Comparison of ENCODE assay signal across 22 cellular contexts in genomic region chr10:62121197-62121550, GRCh38.
A peak's percentile ranks its signal among the peaks of the same experiment; 100 is the strongest.
DNase-seq lines count a peak whose midpoint lies in the region; ATAC-seq lines count a peak whose summit lies in the region.
"Had no signal": no experiment of that assay in that cellular context is flagged by ENCODE, and none has a peak within 500 bp of the region (broad histone marks: within the 10 kb centered on the region; RNA-seq: fewer than 3 reads in every experiment).

No MANE protein-coding gene starts in this region.

- peaks cover 17% of the 10 kb centered on the region for H3K4me1 Mint-ChIP-seq in activated CD4-positive, alpha-beta T cell treated with anti-CD3 and anti-CD28 coated beads, Interleukin-2, amount 10 ng/mL, durations not matched to agents 7 days and 5 days
- H3K4me1 Mint-ChIP-seq in activated T-helper 2 cell treated with anti-CD3 and anti-CD28 coated beads, Interferon-gamma antibody, Interleukin-2, Interleukin-4, amounts not matched to agents 10 μg/mL and 5 μg/mL and 100 μg/mL, durations not matched to agents 14 hours and 24 hours and 36 hours (ENCODE audit: low read depth) = peaks cover 27% of the 10 kb centered on the region
- H3K4me1 Mint-ChIP-seq: natural killer cell had no signal

- ATAC-seq in GM19452 (IDR thresholded peaks at IDR 0.05; ENCODE audit: unreplicated experiment) = no peak
- no peak for ATAC-seq in HG02623 (IDR thresholded peaks at IDR 0.05; ENCODE audit: unreplicated experiment)
- ATAC-seq: left ventricle myocardium superior, pancreas, sciatic nerve had no signal

- H3K27me3 Mint-ChIP-seq in activated CD4-positive, alpha-beta T cell treated with anti-CD3 and anti-CD28 coated beads, Interleukin-2, amount 10 ng/mL, durations not matched to agents 7 days and 5 days = no peaks in the 10 kb centered on the region
- H3K27me3 Mint-ChIP-seq in activated T-helper 2 cell treated with anti-CD3 and anti-CD28 coated beads, Interferon-gamma antibody, Interleukin-2, Interleukin-4, amounts not matched to agents 10 μg/mL and 5 μg/mL and 100 μg/mL, durations not matched to agents 14 hours and 24 hours and 36 hours (ENCODE audit: low read depth) = no peaks in the 10 kb centered on the region
- H3K27me3 Mint-ChIP-seq: activated B cell treated with CpG ODN at 0.5 μM for 24 hours had no signal

- intact Hi-C loops in activated T-helper 2 cell treated with anti-CD3 and anti-CD28 coated beads, Interferon-gamma antibody, Interleukin-2, Interleukin-4, amounts not matched to agents 10 μg/mL and 5 μg/mL and 100 μg/mL, durations not matched to agents 14 hours and 24 hours and 36 hours (cut with micrococcal nuclease) = loop anchor here (1.0 to 5.0 kb wide), 6 partner anchors 8 to 122 kb away; no protein-coding TSS in a partner anchor

- peaks cover 50% of the 10 kb centered on the region for H3K9me3 Mint-ChIP-seq in activated CD4-positive, alpha-beta T cell treated with anti-CD3 and anti-CD28 coated beads, Interleukin-2, amount 10 ng/mL, durations not matched to agents 7 days and 5 days
- peaks cover 51% of the 10 kb centered on the region for H3K9me3 Mint-ChIP-seq in activated T-helper 2 cell treated with anti-CD3 and anti-CD28 coated beads, Interferon-gamma antibody, Interleukin-2, Interleukin-4, amounts not matched to agents 10 μg/mL and 5 μg/mL and 100 μg/mL, durations not matched to agents 14 hours and 24 hours and 36 hours

- CTCF ChIA-PET in activated CD4-positive, alpha-beta T cell treated with anti-CD3 and anti-CD28 coated beads, Interleukin-2, amount 10 ng/mL, durations not matched to agents 7 days and 5 days (lab: Charles Lee) = interaction anchor here (1.1 kb wide), 1 partner anchor 24 kb away, joined by 3 read pairs; no protein-coding TSS in a partner anchor

- peaks cover 44% of the 10 kb centered on the region for H3K36me3 Mint-ChIP-seq in activated CD4-positive, alpha-beta T cell treated with anti-CD3 and anti-CD28 coated beads, Interleukin-2, amount 10 ng/mL, durations not matched to agents 7 days and 5 days (ENCODE audit: low read depth)
- H3K36me3 Mint-ChIP-seq in activated T-helper 2 cell treated with anti-CD3 and anti-CD28 coated beads, Interferon-gamma antibody, Interleukin-2, Interleukin-4, amounts not matched to agents 10 μg/mL and 5 μg/mL and 100 μg/mL, durations not matched to agents 14 hours and 24 hours and 36 hours (ENCODE audit: low read depth) = peaks cover 44% of the 10 kb centered on the region

- peak overlapping the region; percentile 76 for H3K27ac Mint-ChIP-seq in activated CD4-positive, alpha-beta T cell treated with anti-CD3 and anti-CD28 coated beads, Interleukin-2, amount 10 ng/mL, durations not matched to agents 7 days and 5 days
- H3K27ac Mint-ChIP-seq in activated T-helper 2 cell treated with anti-CD3 and anti-CD28 coated beads, Interferon-gamma antibody, Interleukin-2, Interleukin-4, amounts not matched to agents 10 μg/mL and 5 μg/mL and 100 μg/mL, durations not matched to agents 14 hours and 24 hours and 36 hours = peak overlapping the region; percentile 66
- H3K27ac Mint-ChIP-seq: activated B cell treated with CpG ODN at 0.5 μM for 24 hours, natural killer cell had no signal

- POLR2A ChIA-PET in activated CD4-positive, alpha-beta T cell treated with anti-CD3 and anti-CD28 coated beads, Interleukin-2, amount 10 ng/mL, durations not matched to agents 7 days and 5 days (lab: Charles Lee) = no interaction called here

- no peak overlapping the region for H3K4me3 Mint-ChIP-seq in activated CD4-positive, alpha-beta T cell treated with anti-CD3 and anti-CD28 coated beads, Interleukin-2, amount 10 ng/mL, durations not matched to agents 7 days and 5 days
- H3K4me3 Mint-ChIP-seq in activated T-helper 2 cell treated with anti-CD3 and anti-CD28 coated beads, Interferon-gamma antibody, Interleukin-2, Interleukin-4, amounts not matched to agents 10 μg/mL and 5 μg/mL and 100 μg/mL, durations not matched to agents 14 hours and 24 hours and 36 hours (ENCODE audit: low read depth) = no peak overlapping the region
- H3K4me3 Mint-ChIP-seq: activated B cell treated with CpG ODN at 0.5 μM for 24 hours, natural killer cell had no signal

- DNase-seq in activated CD4-positive, alpha-beta T cell treated with anti-CD3 and anti-CD28 coated beads, Interleukin-2, amount 10 ng/mL, durations not matched to agents 7 days and 5 days = no peak
- DNase-seq in activated CD4-positive, alpha-beta T cell treated with anti-CD3 and anti-CD28 coated beads, Interleukin-2, amount 50 U/mL, for 48 hours = no peak
- DNase-seq in HT1080 (ENCODE audit: low read depth) (peak; percentile 57), pulmonary artery endothelial cell (ENCODE audit: low read depth, low spot score) (peak; percentile 33), NCI-H2171 (lab: John Stamatoyannopoulos, UW) (no peak)
- DNase-seq in activated T-helper 2 cell treated with anti-CD3 and anti-CD28 coated beads, Interferon-gamma antibody, Interleukin-2, Interleukin-4, amounts not matched to agents 10 μg/mL and 5 μg/mL and 100 μg/mL, durations not matched to agents 14 hours and 24 hours and 36 hours (ENCODE audit: low spot score) = no peak
- DNase-seq: activated B cell treated with CpG ODN at 0.5 μM for 24 hours; activated naive CD4-positive, alpha-beta T cell treated with anti-CD3 and anti-CD28 coated beads, Interleukin-2, amount 50 U/mL, for 16 hours; effector CD4-positive, alpha-beta T cell; hippocampal formation; KBM-7; left ventricle myocardium superior; midbrain; MV-4-11; natural killer cell; NCI-H2171 treated with DMSO at 0.1 percent for 48 hours; NCI-H526; pancreas; T1000 had no signal

Comparison
In these comparisons a context has a peak if more than half of its experiments do, and no peak if none do; other contexts are left out.
1. DNase-seq: peak in HT1080 (single experiment) and pulmonary artery endothelial cell (single experiment); none in activated CD4-positive, alpha-beta T cell treated with anti-CD3 and anti-CD28 coated beads, Interleukin-2, amount 10 ng/mL, durations not matched to agents 7 days and 5 days (single experiment), activated CD4-positive, alpha-beta T cell treated with anti-CD3 and anti-CD28 coated beads, Interleukin-2, amount 50 U/mL, for 48 hours (0 of 2), activated T-helper 2 cell treated with anti-CD3 and anti-CD28 coated beads, Interferon-gamma antibody, Interleukin-2, Interleukin-4, amounts not matched to agents 10 μg/mL and 5 μg/mL and 100 μg/mL, durations not matched to agents 14 hours and 24 hours and 36 hours (single experiment) and NCI-H2171 (single experiment).